ENCODE assay signal across 1 cellular context in genomic region chr1:172557270-172557669, GRCh38.
A peak's percentile ranks its signal among the peaks of the same experiment; 100 is the strongest.
TF ChIP-seq lines count a peak whose summit lies in the region.

No MANE protein-coding gene starts in this region.

TF ChIP-seq in HepG2, 621 proteins besides CTCF, POLR2A, EP300 and RAD21 (continued from another document and continues in another):
- TF ChIP-seq ZNF142 (CRISPR knock-in tag; IDR thresholded peaks at IDR 0.05), result no peak
- TF ChIP-seq ZKSCAN1 (IDR thresholded peaks at IDR 0.05; ENCODE audit: low read length), result no peak
- 0 out of 2 replicates have a peak, but pooled peaks have one; percentile 31 for TF ChIP-seq ZNF710 (CRISPR knock-in tag; IDR thresholded peaks at IDR 0.05; ENCODE audit: borderline replicate concordance)
- TF ChIP-seq RXRA (CRISPR knock-in tag; IDR thresholded peaks at IDR 0.05), result no peak
- TF ChIP-seq ZNF432 (CRISPR knock-in tag; IDR thresholded peaks at IDR 0.05; ENCODE audit: borderline replicate concordance), result no peak
- no peak for TF ChIP-seq ZNF841 (CRISPR knock-in tag; IDR thresholded peaks at IDR 0.05; ENCODE audit: borderline replicate concordance)
- TF ChIP-seq ZNF224 (CRISPR knock-in tag; IDR thresholded peaks at IDR 0.05), result no peak
- TF ChIP-seq FIP1L1 (IDR thresholded peaks at IDR 0.05; ENCODE audit: borderline replicate concordance, insufficient read depth, low read depth, low read length), result no peak
- TF ChIP-seq ZNF660 (CRISPR knock-in tag; IDR thresholded peaks at IDR 0.05; ENCODE audit: borderline replicate concordance, low read depth), result no peak
- no peak for TF ChIP-seq ASH2L (IDR thresholded peaks at IDR 0.05; ENCODE audit: insufficient read length, low read depth, low read length)
- TF ChIP-seq RBAK (CRISPR knock-in tag; IDR thresholded peaks at IDR 0.05), result no peak
- TF ChIP-seq ZNF12 (CRISPR knock-in tag; IDR thresholded peaks at IDR 0.05), result no peak
- TF ChIP-seq MEF2D (CRISPR knock-in tag; IDR thresholded peaks at IDR 0.05), result no peak
- TF ChIP-seq SOX6 (IDR thresholded peaks at IDR 0.05), result no peak
- peak; percentile 72 for TF ChIP-seq SOX6 (CRISPR knock-in tag; IDR thresholded peaks at IDR 0.05)
- TF ChIP-seq ZNF597 (CRISPR knock-in tag; IDR thresholded peaks at IDR 0.05), result no peak
- peak; percentile 56; the same call in 1 of the 2 replicates for TF ChIP-seq ZBTB20 (CRISPR knock-in tag; IDR thresholded peaks at IDR 0.05; ENCODE audit: borderline replicate concordance, low read depth)
- TF ChIP-seq ZFP36L2 (CRISPR knock-in tag; IDR thresholded peaks at IDR 0.05), result no peak
- no peak for TF ChIP-seq HIVEP1 (CRISPR knock-in tag; IDR thresholded peaks at IDR 0.05)
- no peak for TF ChIP-seq CHD4 (IDR thresholded peaks at IDR 0.05; ENCODE audit: borderline replicate concordance, low read length)
- no peak for TF ChIP-seq NCOA2 (CRISPR knock-in tag; IDR thresholded peaks at IDR 0.05)
- no peak for TF ChIP-seq ZSCAN12 (CRISPR knock-in tag; IDR thresholded peaks at IDR 0.05)
- no peak for TF ChIP-seq ZKSCAN8 (CRISPR knock-in tag; IDR thresholded peaks at IDR 0.05; ENCODE audit: borderline replicate concordance)
- TF ChIP-seq ZBTB4 (CRISPR knock-in tag; IDR thresholded peaks at IDR 0.05; ENCODE audit: borderline replicate concordance), result no peak
- no peak for TF ChIP-seq ZNF3 (CRISPR knock-in tag; IDR thresholded peaks at IDR 0.05)
- no peak for TF ChIP-seq MXI1 (IDR thresholded peaks at IDR 0.05; ENCODE audit: borderline replicate concordance, low read depth, low read length)
- TF ChIP-seq MIER2 (CRISPR knock-in tag; IDR thresholded peaks at IDR 0.05), result no peak
- no peak for TF ChIP-seq TBP (CRISPR knock-in tag; IDR thresholded peaks at IDR 0.05)
- no peak for TF ChIP-seq TRAFD1 (CRISPR knock-in tag; IDR thresholded peaks at IDR 0.05; ENCODE audit: borderline replicate concordance)
- no peak for TF ChIP-seq ELF1 (CRISPR knock-in tag; IDR thresholded peaks at IDR 0.05)
- TF ChIP-seq GABPB1 (CRISPR knock-in tag; IDR thresholded peaks at IDR 0.05), result no peak
- no peak for TF ChIP-seq ARID2 (CRISPR knock-in tag; IDR thresholded peaks at IDR 0.05; ENCODE audit: borderline replicate concordance)
- TF ChIP-seq KDM5B (CRISPR knock-in tag; IDR thresholded peaks at IDR 0.05; ENCODE audit: borderline replicate concordance), result no peak
- TF ChIP-seq RNF2 (conservative IDR thresholded peaks at IDR 0.05; ENCODE audit: low read depth), result no peak
- TF ChIP-seq ZNF549 (CRISPR knock-in tag; IDR thresholded peaks at IDR 0.05), result no peak
- TF ChIP-seq HNRNPH1 (optimal IDR thresholded peaks at IDR 0.05; ENCODE audit: low read depth, low read length), result no peak
- TF ChIP-seq PITX1 (CRISPR knock-in tag; IDR thresholded peaks at IDR 0.05), result no peak
- TF ChIP-seq RFXAP (CRISPR knock-in tag; IDR thresholded peaks at IDR 0.05; ENCODE audit: borderline replicate concordance), result no peak
- no peak for TF ChIP-seq ZNF292 (CRISPR knock-in tag; IDR thresholded peaks at IDR 0.05; ENCODE audit: borderline replicate concordance, low read depth)
- no peak for TF ChIP-seq KAT8 (CRISPR knock-in tag; IDR thresholded peaks at IDR 0.05)
- TF ChIP-seq ZNF17 (CRISPR knock-in tag; IDR thresholded peaks at IDR 0.05), result no peak
- TF ChIP-seq ZNF619 (CRISPR knock-in tag; IDR thresholded peaks at IDR 0.05), result no peak
- TF ChIP-seq SRY (CRISPR knock-in tag; IDR thresholded peaks at IDR 0.05), result no peak
- TF ChIP-seq BATF2 (CRISPR knock-in tag; IDR thresholded peaks at IDR 0.05), result no peak
- no peak for TF ChIP-seq ZNF547 (CRISPR knock-in tag; IDR thresholded peaks at IDR 0.05)
- TF ChIP-seq PBX3 (CRISPR knock-in tag; IDR thresholded peaks at IDR 0.05; ENCODE audit: borderline replicate concordance), result no peak
- no peak for TF ChIP-seq ZNF350 (CRISPR knock-in tag; IDR thresholded peaks at IDR 0.05; ENCODE audit: borderline replicate concordance, low read depth)
- TF ChIP-seq SSRP1 (CRISPR knock-in tag; IDR thresholded peaks at IDR 0.05), result no peak
- TF ChIP-seq ZNF781 (CRISPR knock-in tag; IDR thresholded peaks at IDR 0.05; ENCODE audit: borderline replicate concordance, not compliant biosample characterization), result no peak
- TF ChIP-seq NFE2 (CRISPR knock-in tag; IDR thresholded peaks at IDR 0.05), result no peak
- TF ChIP-seq ZEB1 (IDR thresholded peaks at IDR 0.05; ENCODE audit: insufficient replicate concordance, low read depth), result no peak
- 0 out of 2 replicates have a peak, but pooled peaks have one; percentile 39 for TF ChIP-seq ISL2 (CRISPR knock-in tag; IDR thresholded peaks at IDR 0.05)
- TF ChIP-seq MTF1 (CRISPR knock-in tag; IDR thresholded peaks at IDR 0.05), result no peak
- TF ChIP-seq TCF7 (IDR thresholded peaks at IDR 0.05; ENCODE audit: low read depth), result peak; percentile 64
- TF ChIP-seq FOXK1 (CRISPR knock-in tag; IDR thresholded peaks at IDR 0.05; ENCODE audit: borderline replicate concordance, low read depth), result no peak
- TF ChIP-seq ZFAT (CRISPR knock-in tag; conservative IDR thresholded peaks at IDR 0.05), result no peak
- TF ChIP-seq PATZ1 (CRISPR knock-in tag; IDR thresholded peaks at IDR 0.05), result no peak
- no peak for TF ChIP-seq ZNF557 (CRISPR knock-in tag; IDR thresholded peaks at IDR 0.05)
